Comparison of ENCODE assay signal across 10 cellular contexts in genomic region chr9:676780-677458, GRCh38.
DNase-seq lines count a peak whose midpoint lies in the region; ATAC-seq, FAIRE-seq and TF ChIP-seq lines count a peak whose summit lies in the region.
"Had no signal": no experiment of that assay in that cellular context is flagged by ENCODE, and none has a peak within 500 bp of the region (broad histone marks: within the 10 kb centered on the region; RNA-seq: fewer than 3 reads in every experiment).

No MANE protein-coding gene starts in this region.

- peaks cover 11% of the 10 kb centered on the region for H3K4me1 ChIP-seq in CD4-positive, alpha-beta memory T cell (ENCODE audit: insufficient read depth, low read length)
- H3K4me1 ChIP-seq in duodenal mucosa (ENCODE audit: control insufficient read depth in 1 of 2, insufficient read depth in 2 of 2, low read length in 2 of 2) (peaks cover 0 to 13% of the 10 kb centered on the region in 2 donors), pancreas (peaks cover 0 to 15% (median 10%) of the 10 kb centered on the region in 3 donors)

- 32 to 36% methylated on average over 3 of the region's 3 CpGs for whole genome bisulfite sequencing in pancreas, 2 donors

- H3K27ac Mint-ChIP-seq in CD4-positive, alpha-beta memory T cell, result no peak overlapping the region

- intact Hi-C loops in CD4-positive, alpha-beta memory T cell (cut with micrococcal nuclease), result no loop called here
- intact Hi-C loops in pancreas (cut with DNase I), result no loop called here

- H3K9ac ChIP-seq in duodenal mucosa (ENCODE audit: low read depth in 1 of 2, low read length in 2 of 2), result peak overlapping the region in 1 of 2 donors; percentile 39

- POLR2A ChIA-PET in CD4-positive, alpha-beta memory T cell (lab: Charles Lee; ENCODE audit: partially characterized antibody), result no interaction called here

- H3K9me3 ChIP-seq in CD4-positive, alpha-beta memory T cell (ENCODE audit: control insufficient read depth in 1 of 2, low read length in 2 of 2), result no peaks in the 10 kb centered on the region
- no peaks in the 10 kb centered on the region for H3K9me3 ChIP-seq in KOPT-K1 (ENCODE audit: insufficient read depth, low read length, poor library complexity, severe bottlenecking)
- H3K9me3 ChIP-seq in duodenal mucosa (ENCODE audit: control insufficient read depth in 1 of 2, low read length in 2 of 2), result no peaks in the 10 kb centered on the region
- H3K9me3 ChIP-seq in pancreas, result no peaks in the 10 kb centered on the region

- H3K27me3 Mint-ChIP-seq in CD4-positive, alpha-beta memory T cell, result peaks cover 2 to 4% of the 10 kb centered on the region in 2 donors

- H3K4me3 Mint-ChIP-seq in CD4-positive, alpha-beta memory T cell, result peak overlapping the region in 7 of 8 donors; percentile 65 to 91 (median 78)

- H3K27me3 ChIP-seq in CD4-positive, alpha-beta memory T cell (ENCODE audit: insufficient read depth, low read length), result no peaks in the 10 kb centered on the region
- H3K27me3 ChIP-seq in duodenal mucosa (ENCODE audit: control insufficient read depth in 1 of 2, insufficient read depth in 2 of 2, low read length in 2 of 2) (no peaks in the 10 kb centered on the region), pancreas (no peaks in the 10 kb centered on the region)

- H3K4me1 Mint-ChIP-seq in CD4-positive, alpha-beta memory T cell, result peaks cover 3 to 26% (median 10%) of the 10 kb centered on the region in 4 donors

- H3K4me3 ChIP-seq in CD4-positive, alpha-beta memory T cell (ENCODE audit: low read length in 2 of 2), result peak overlapping the region in 1 of 2 donors; percentile 13
- H3K4me3 ChIP-seq in duodenal mucosa (ENCODE audit: low read depth in 1 of 2, low read length in 2 of 2), result peak overlapping the region; percentile 50 to 77
- peak overlapping the region in 1 of 4 donors; percentile 30 for H3K4me3 ChIP-seq in pancreas

- FAIRE-seq in pancreas (lab: Jason Lieb, UNC), result no peak

- no peaks in the 10 kb centered on the region for H3K36me3 ChIP-seq in CD4-positive, alpha-beta memory T cell (ENCODE audit: insufficient read depth, low read length)
- H3K36me3 ChIP-seq in KOPT-K1 (ENCODE audit: insufficient read depth, low read length) (no peaks in the 10 kb centered on the region), duodenal mucosa (ENCODE audit: control insufficient read depth in 1 of 2, insufficient read depth in 2 of 2, low read length in 2 of 2) (peaks cover 0 to 3% of the 10 kb centered on the region in 2 donors), pancreas (no peaks in the 10 kb centered on the region)

- CTCF ChIA-PET in CD4-positive, alpha-beta memory T cell (lab: Charles Lee; ENCODE audit: partially characterized antibody), result no interaction called here

- peaks cover 8 to 19% of the 10 kb centered on the region in 2 donors for H3K36me3 Mint-ChIP-seq in CD4-positive, alpha-beta memory T cell

- no peak overlapping the region for H3K27ac ChIP-seq in CD4-positive, alpha-beta memory T cell (ENCODE audit: low read depth, low read length)
- H3K27ac ChIP-seq in KOPT-K1 (ENCODE audit: low read depth, low read length, poor library complexity, severe bottlenecking), result peak overlapping the region; percentile 61
- no peak overlapping the region for H3K27ac ChIP-seq in duodenal mucosa (ENCODE audit: low read depth, low read length)
- H3K27ac ChIP-seq in pancreas, result peak overlapping the region in 2 of 4 donors; percentile 62 to 64

- H3K9me3 Mint-ChIP-seq in CD4-positive, alpha-beta memory T cell, result no peaks in the 10 kb centered on the region

- ATAC-seq in pancreas (peak; percentile 50 to 71 (median 64)), HG02938 (IDR thresholded peaks at IDR 0.05; ENCODE audit: unreplicated experiment) (no peak)

- no peak for TF ChIP-seq CTCF in pancreas (IDR thresholded peaks at IDR 0.05)

- no peak for DNase-seq in CD4-positive, alpha-beta memory T cell
- no peak for DNase-seq in pancreas
- no peak for DNase-seq in effector CD4-positive, alpha-beta T cell
- no peak for DNase-seq in NCI-H187 (lab: John Stamatoyannopoulos, UW)
- DNase-seq in HuH-7.5 (ENCODE audit: low spot score), result no peak
- DNase-seq: head of caudate nucleus, NCI-H446 treated with DMSO at 0.1 percent for 48 hours had no signal
